Comparison of ENCODE assay signal across 19 cellular contexts in genomic region chr3:197983076-197983475, GRCh38. TPM values are rescaled to one million over a fixed set of nuclear protein-coding genes. Genes with fewer than 3 reads are reported as not detected.
DNase-seq lines count a peak whose midpoint lies in the region; ATAC-seq and TF ChIP-seq lines count a peak whose summit lies in the region.
"Had no signal": no experiment of that assay in that cellular context is flagged by ENCODE, and none has a peak within 500 bp of the region (broad histone marks: within the 10 kb centered on the region; RNA-seq: fewer than 3 reads in every experiment).

No MANE protein-coding gene starts in this region.

- H3K27me3 Mint-ChIP-seq in activated naive CD8-positive, alpha-beta T cell treated with anti-CD3 and anti-CD28 coated beads, Interleukin-2, amount 10 ng/mL, durations not matched to agents 7 days and 5 days = no peaks in the 10 kb centered on the region
- H3K27me3 Mint-ChIP-seq in activated naive CD8-positive, alpha-beta T cell treated with anti-CD3 and anti-CD28 coated beads for 36 hours = no peaks in the 10 kb centered on the region
- no peaks in the 10 kb centered on the region for H3K27me3 Mint-ChIP-seq in T-cell
- H3K27me3 Mint-ChIP-seq: B cell; CD4-positive, CD25-positive, alpha-beta regulatory T cell had no signal

- H4K20me1 ChIP-seq in Loucy (ENCODE audit: insufficient read depth, low read length, poor library complexity, severe bottlenecking) = no peaks in the 10 kb centered on the region
- H4K20me1 ChIP-seq: BLaER1 had no signal

- H3K36me3 ChIP-seq in Loucy (ENCODE audit: insufficient read depth, low read length) (no peaks in the 10 kb centered on the region), neutrophil (no peaks in the 10 kb centered on the region)
- H3K36me3 ChIP-seq: BLaER1 had no signal

- peaks cover 9% of the 10 kb centered on the region for H3K4me1 Mint-ChIP-seq in activated naive CD8-positive, alpha-beta T cell treated with anti-CD3 and anti-CD28 coated beads, Interleukin-2, amount 10 ng/mL, durations not matched to agents 7 days and 5 days
- H3K4me1 Mint-ChIP-seq in activated naive CD8-positive, alpha-beta T cell treated with anti-CD3 and anti-CD28 coated beads for 36 hours = peaks cover 9% of the 10 kb centered on the region
- peaks cover 11 to 16% (median 15%) of the 10 kb centered on the region in 3 donors for H3K4me1 Mint-ChIP-seq in T-cell
- H3K4me1 Mint-ChIP-seq: GM23338, H9 had no signal

- H3K27me3 ChIP-seq in Loucy (ENCODE audit: insufficient read depth, low read length, poor library complexity, severe bottlenecking) (no peaks in the 10 kb centered on the region), neutrophil (no peaks in the 10 kb centered on the region)
- H3K27me3 ChIP-seq: BLaER1 had no signal

- peak overlapping the region; percentile 58 for H3K27ac ChIP-seq in neutrophil
- H3K27ac ChIP-seq: BLaER1, C4-2B had no signal

- peak; percentile 56 for ATAC-seq in activated naive CD8-positive, alpha-beta T cell treated with anti-CD3 and anti-CD28 coated beads, Interleukin-2, amount 10 ng/mL, durations not matched to agents 7 days and 5 days (ENCODE audit: low read depth)
- ATAC-seq in T-cell (replicated peaks in 1 of 4) = no peak
- ATAC-seq: CD8-positive, alpha-beta T cell; GM12878; GM23338; HCT116 had no signal

- H3K36me3 Mint-ChIP-seq in activated naive CD8-positive, alpha-beta T cell treated with anti-CD3 and anti-CD28 coated beads, Interleukin-2, amount 10 ng/mL, durations not matched to agents 7 days and 5 days = peaks cover 7% of the 10 kb centered on the region
- peaks cover 9% of the 10 kb centered on the region for H3K36me3 Mint-ChIP-seq in activated naive CD8-positive, alpha-beta T cell treated with anti-CD3 and anti-CD28 coated beads for 36 hours
- H3K36me3 Mint-ChIP-seq in T-cell = peaks cover 4% of the 10 kb centered on the region

- no peaks in the 10 kb centered on the region for H3F3A ChIP-seq in Loucy (ENCODE audit: low read depth)

- H2AFZ ChIP-seq in Loucy (ENCODE audit: low read length) = 0 out of 2 replicates have a peak overlapping the region, but pooled peaks have one; percentile 12
- H2AFZ ChIP-seq: GM23338 had no signal

- TF ChIP-seq CTCF in Loucy (conservative IDR thresholded peaks at IDR 0.05; ENCODE audit: low read length) (no peak), neutrophil (IDR thresholded peaks at IDR 0.05) (no peak)

- H3K27ac Mint-ChIP-seq in activated naive CD8-positive, alpha-beta T cell treated with anti-CD3 and anti-CD28 coated beads, Interleukin-2, amount 10 ng/mL, durations not matched to agents 7 days and 5 days = peak overlapping the region; percentile 63
- no peak overlapping the region for H3K27ac Mint-ChIP-seq in activated naive CD8-positive, alpha-beta T cell treated with anti-CD3 and anti-CD28 coated beads for 36 hours
- H3K27ac Mint-ChIP-seq in T-cell = no peak overlapping the region
- H3K27ac Mint-ChIP-seq: B cell; CD8-positive, alpha-beta T cell; GM23338; H9 had no signal

- no peaks in the 10 kb centered on the region for H3K9me3 Mint-ChIP-seq in activated naive CD8-positive, alpha-beta T cell treated with anti-CD3 and anti-CD28 coated beads, Interleukin-2, amount 10 ng/mL, durations not matched to agents 7 days and 5 days
- no peaks in the 10 kb centered on the region for H3K9me3 Mint-ChIP-seq in activated naive CD8-positive, alpha-beta T cell treated with anti-CD3 and anti-CD28 coated beads for 36 hours
- no peaks in the 10 kb centered on the region for H3K9me3 Mint-ChIP-seq in T-cell
- H3K9me3 Mint-ChIP-seq: CD8-positive, alpha-beta T cell; GM23338; H9 had no signal

- H3K4me1 ChIP-seq in Loucy (ENCODE audit: insufficient read depth, low read length, poor library complexity, severe bottlenecking) = peaks cover 9% of the 10 kb centered on the region
- H3K4me1 ChIP-seq in neutrophil (ENCODE audit: control insufficient read depth in 1 of 2, insufficient read depth in 1 of 2, low read depth in 1 of 2, low read length in 1 of 2) = peaks cover 8 to 13% of the 10 kb centered on the region in 2 experiments
- H3K4me1 ChIP-seq: BLaER1, Caco-2 had no signal

- H3K4me3 ChIP-seq in Loucy (ENCODE audit: low read length, poor library complexity, severe bottlenecking) = no peak overlapping the region
- no peak overlapping the region for H3K4me3 ChIP-seq in neutrophil (ENCODE audit: low read depth in 1 of 2, low read length in 1 of 2)
- H3K4me3 ChIP-seq: BLaER1, GM12878, GM23338 had no signal

- no peaks in the 10 kb centered on the region for H3K9me2 ChIP-seq in Loucy (replicated peaks; ENCODE audit: low read depth, low read length)

- CTCF ChIA-PET in T-cell (lab: Charles Lee) = no interaction called here

- H3K4me3 Mint-ChIP-seq in activated naive CD8-positive, alpha-beta T cell treated with anti-CD3 and anti-CD28 coated beads, Interleukin-2, amount 10 ng/mL, durations not matched to agents 7 days and 5 days = no peak overlapping the region
- no peak overlapping the region for H3K4me3 Mint-ChIP-seq in activated naive CD8-positive, alpha-beta T cell treated with anti-CD3 and anti-CD28 coated beads for 36 hours
- no peak overlapping the region for H3K4me3 Mint-ChIP-seq in T-cell
- H3K4me3 Mint-ChIP-seq: B cell; CD4-positive, CD25-positive, alpha-beta regulatory T cell; CD8-positive, alpha-beta T cell; GM23338; H9 had no signal

- H3K4me2 ChIP-seq in Loucy (ENCODE audit: low read depth, low read length, poor library complexity, severe bottlenecking) = no peak overlapping the region
- H3K4me2 ChIP-seq: BLaER1, GM23338 had no signal

- POLR2A ChIA-PET in activated naive CD8-positive, alpha-beta T cell treated with anti-CD3 and anti-CD28 coated beads, Interleukin-2, amount 10 ng/mL, durations not matched to agents 7 days and 5 days (lab: Charles Lee) = interaction anchor here (0.9 kb wide), 1 partner anchor 24 kb away, joined by 3 read pairs; no protein-coding TSS in a partner anchor
- POLR2A ChIA-PET in T-cell (lab: Charles Lee) = no interaction called here

- no peak for DNase-seq in activated naive CD8-positive, alpha-beta T cell treated with anti-CD3 and anti-CD28 coated beads, Interleukin-2, amount 10 ng/mL, durations not matched to agents 7 days and 5 days
- DNase-seq in activated naive CD8-positive, alpha-beta T cell treated with anti-CD3 and anti-CD28 coated beads for 36 hours = no peak
- no peak for DNase-seq in T-cell
- no peak for DNase-seq in GM19238 (ENCODE audit: insufficient read length, low spot score)
- DNase-seq: Caco-2; CD8-positive, alpha-beta T cell; DMS153; EL; GDM1; H9 had no signal

- no peaks in the 10 kb centered on the region for H3K9me3 ChIP-seq in Loucy (ENCODE audit: insufficient read depth, low read depth, low read length)
- no peaks in the 10 kb centered on the region for H3K9me3 ChIP-seq in neutrophil
- H3K9me3 ChIP-seq: BLaER1, Caco-2 had no signal

- no peaks in the 10 kb centered on the region for H3K79me2 ChIP-seq in Loucy (ENCODE audit: insufficient read depth, low read length)

- H3K9ac ChIP-seq in Loucy (ENCODE audit: low read depth, low read length, poor library complexity, severe bottlenecking) = no peak overlapping the region
- H3K9ac ChIP-seq: BLaER1 had no signal

RNA-seq across cellular contexts. Expression of gene LMLN, which starts 23.1 kb away (rescaled TPM):
- 1 to 10 TPM; 7.9 to 8.2 TPM for total RNA-seq in activated naive CD8-positive, alpha-beta T cell treated with anti-CD3 and anti-CD28 coated beads, Interleukin-2, amount 10 ng/mL, durations not matched to agents 7 days and 5 days
- 10 to 100 TPM in 1 of 2 experiments, 1 to 10 TPM in 1; 8.1 to 10.4 TPM for total RNA-seq in activated naive CD8-positive, alpha-beta T cell treated with anti-CD3 and anti-CD28 coated beads for 36 hours
- total RNA-seq in T-cell = 1 to 10 TPM; 3.7 to 8.2 (median 5.5) TPM

RNA-seq across cellular contexts. Expression of gene RPL35A, which starts 33.1 kb away (rescaled TPM):
- total RNA-seq in activated naive CD8-positive, alpha-beta T cell treated with anti-CD3 and anti-CD28 coated beads, Interleukin-2, amount 10 ng/mL, durations not matched to agents 7 days and 5 days = 1,000 to 10,000 TPM; 1,037 to 1,049 TPM
- total RNA-seq in activated naive CD8-positive, alpha-beta T cell treated with anti-CD3 and anti-CD28 coated beads for 36 hours = 1,000 to 10,000 TPM; 1,619 to 1,626 TPM
- total RNA-seq in T-cell = 1,000 to 10,000 TPM; 1,657 to 1,935 (median 1,760) TPM
